In genomic region chr2:219253753-219254589, GRCh38 we compare ENCODE assay signal across 8 cellular contexts. TPM values are rescaled to one million over a fixed set of nuclear protein-coding genes. Genes with fewer than 3 reads are reported as not detected.
DNase-seq lines count a peak whose midpoint lies in the region; ATAC-seq and TF ChIP-seq lines count a peak whose summit lies in the region.

TUBA4A (minus strand) TSS chr2:219253918; CDS start chr2:219253858, 60 bp downstream.

- peaks cover 40% of the 10 kb centered on the region for H3K4me1 Mint-ChIP-seq in T-helper 2 cell treated with Interferon-gamma antibody and Interleukin-4, amounts not matched to agents 5 μg/mL and 100 μg/mL, for 36 hours (ENCODE audit: low read depth)

- H3K27me3 Mint-ChIP-seq in T-helper 2 cell treated with Interferon-gamma antibody and Interleukin-4, amounts not matched to agents 5 μg/mL and 100 μg/mL, for 36 hours (ENCODE audit: low read depth), result peaks cover 8% of the 10 kb centered on the region

- no peaks in the 10 kb centered on the region for H3K9me3 ChIP-seq in aorta (ENCODE audit: control insufficient read depth, low read length)

- ATAC-seq in HG02610 (IDR thresholded peaks at IDR 0.05; ENCODE audit: unreplicated experiment) (peak; percentile 65), aorta (ENCODE audit: low FRiP score) (peak; percentile 93)

- intact Hi-C loops in aorta (cut with DNase I), result loop anchor here in 1 of 2 donors (2.0 kb wide), 3 partner anchors 25 to 41 kb away; partner anchors contain the start of genes ABCB6 and DNAJB2

- H3K27me3 ChIP-seq in aorta (ENCODE audit: control insufficient read depth in 1 of 2, insufficient read depth in 2 of 2, low read length in 1 of 2), result no peaks in the 10 kb centered on the region

- H3K9me3 Mint-ChIP-seq in T-helper 2 cell treated with Interferon-gamma antibody and Interleukin-4, amounts not matched to agents 5 μg/mL and 100 μg/mL, for 36 hours, result no peaks in the 10 kb centered on the region

- DNase-seq in NCI-H146 (lab: John Stamatoyannopoulos, UW) (peak; percentile 80), hepatic stellate cell (ENCODE audit: low spot score) (peak; percentile 91), renal cortical epithelial cell (ENCODE audit: low read depth) (no peak), aorta (peak; percentile 90 to 95)
- peak; percentile 86 for DNase-seq in T-helper 2 cell treated with Interferon-gamma antibody and Interleukin-4, amounts not matched to agents 5 μg/mL and 100 μg/mL, for 36 hours (ENCODE audit: low spot score)

- WGBS in aorta, 2 donors, result 0% methylated on average over 60 to 76 of the region's 76 CpGs

- H3K36me3 ChIP-seq in aorta (ENCODE audit: control insufficient read depth in 1 of 2, insufficient read depth in 2 of 2, low read length in 1 of 2), result no peaks in the 10 kb centered on the region

- H3K36me3 Mint-ChIP-seq in T-helper 2 cell treated with Interferon-gamma antibody and Interleukin-4, amounts not matched to agents 5 μg/mL and 100 μg/mL, for 36 hours (ENCODE audit: low read depth), result peaks cover 42% of the 10 kb centered on the region

- H3K27ac ChIP-seq in angular gyrus (ENCODE audit: low read depth, low read length) (peak within 1 kb of the TSS; percentile 83), aorta (ENCODE audit: low read depth in 1 of 2, low read length in 2 of 2) (peak within 1 kb of the TSS; percentile 8 to 76)

- peak within 1 kb of the TSS; percentile 98 for H3K4me3 Mint-ChIP-seq in T-helper 2 cell treated with Interferon-gamma antibody and Interleukin-4, amounts not matched to agents 5 μg/mL and 100 μg/mL, for 36 hours

- H3K4me3 ChIP-seq in GM12875 (ENCODE audit: low read depth, low read length) (peak within 1 kb of the TSS; percentile 73), aorta (ENCODE audit: low read length in 2 of 2) (peak within 1 kb of the TSS; percentile 75 to 76)

- H3K27ac Mint-ChIP-seq in T-helper 2 cell treated with Interferon-gamma antibody and Interleukin-4, amounts not matched to agents 5 μg/mL and 100 μg/mL, for 36 hours, result peak within 1 kb of the TSS; percentile 90

- no peaks in the 10 kb centered on the region for H3K4me1 ChIP-seq in aorta (ENCODE audit: control insufficient read depth in 1 of 2, insufficient read depth in 2 of 2, low read length in 2 of 2)

- TF ChIP-seq CTCF in GM12875 (IDR thresholded peaks at IDR 0.05; ENCODE audit: borderline replicate concordance, insufficient read depth, low read depth, low read length), result 0 out of 2 replicates have a peak, but pooled peaks have one; percentile 2

RNA-seq across cellular contexts. Expression of gene TUBA4A, which starts in this region (rescaled TPM):
- total RNA-seq in renal cortical epithelial cell (70.9 and 239 TPM in 2 replicates), aorta (10 to 100 TPM; 44.3 to 59.2 TPM)
- 10 to 100 TPM; 20.3 to 48.3 TPM for polyA plus RNA-seq in aorta
